In genomic region chr16:86283944-86284343, GRCh38 we compare ENCODE assay signal across 8 cellular contexts.
"Had no signal": no experiment of that assay in that cellular context is flagged by ENCODE, and none has a peak within 500 bp of the region (broad histone marks: within the 10 kb centered on the region; RNA-seq: fewer than 3 reads in every experiment).

No MANE protein-coding gene starts in this region.

- H2AFZ ChIP-seq: GM23248 had no signal

- H3K27ac ChIP-seq: GM23248, HL-60 had no signal

- H3K9me3 Mint-ChIP-seq: HFFc6 had no signal

- ATAC-seq: HCT116, HepG2, K562 had no signal

- H3K9ac ChIP-seq: GM23248 had no signal

- H3K4me3 ChIP-seq: GM23248, HAP-1, K562 had no signal

- H3K36me3 ChIP-seq: HAP-1 had no signal

- H3K4me3 Mint-ChIP-seq: HFFc6 had no signal

- H3K9me3 ChIP-seq: HAP-1 had no signal

- H3K27ac Mint-ChIP-seq: HFFc6 had no signal

- DNase-seq: GM23248, H7, HFFc6 had no signal
